1 cellular context compared by ENCODE assay signal in the genomic region with DNA sequence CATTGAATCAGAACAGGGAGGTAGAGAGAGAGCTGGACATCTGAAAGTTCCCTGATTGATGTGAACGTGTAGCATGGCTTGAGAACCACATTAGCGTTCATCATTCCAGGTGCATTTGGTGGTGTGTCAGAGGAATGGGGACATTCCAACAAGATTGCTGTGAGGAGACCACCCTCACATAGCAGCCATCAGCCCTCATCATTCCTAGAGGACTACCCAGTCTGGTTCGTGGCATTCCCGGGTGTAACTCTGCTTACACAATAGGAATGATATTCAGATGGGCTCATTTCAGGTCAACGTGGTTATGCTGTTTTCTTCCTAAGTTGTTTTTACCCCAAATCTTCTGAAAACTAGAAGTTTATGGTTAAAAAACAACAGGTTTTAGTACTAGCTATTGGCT.
TF ChIP-seq lines count a peak whose summit lies in the region.

No MANE protein-coding gene starts in this region.

TF ChIP-seq in HepG2, 621 proteins besides CTCF, POLR2A, EP300 and RAD21 (continued from another document):
- TF ChIP-seq, protein P1, sequence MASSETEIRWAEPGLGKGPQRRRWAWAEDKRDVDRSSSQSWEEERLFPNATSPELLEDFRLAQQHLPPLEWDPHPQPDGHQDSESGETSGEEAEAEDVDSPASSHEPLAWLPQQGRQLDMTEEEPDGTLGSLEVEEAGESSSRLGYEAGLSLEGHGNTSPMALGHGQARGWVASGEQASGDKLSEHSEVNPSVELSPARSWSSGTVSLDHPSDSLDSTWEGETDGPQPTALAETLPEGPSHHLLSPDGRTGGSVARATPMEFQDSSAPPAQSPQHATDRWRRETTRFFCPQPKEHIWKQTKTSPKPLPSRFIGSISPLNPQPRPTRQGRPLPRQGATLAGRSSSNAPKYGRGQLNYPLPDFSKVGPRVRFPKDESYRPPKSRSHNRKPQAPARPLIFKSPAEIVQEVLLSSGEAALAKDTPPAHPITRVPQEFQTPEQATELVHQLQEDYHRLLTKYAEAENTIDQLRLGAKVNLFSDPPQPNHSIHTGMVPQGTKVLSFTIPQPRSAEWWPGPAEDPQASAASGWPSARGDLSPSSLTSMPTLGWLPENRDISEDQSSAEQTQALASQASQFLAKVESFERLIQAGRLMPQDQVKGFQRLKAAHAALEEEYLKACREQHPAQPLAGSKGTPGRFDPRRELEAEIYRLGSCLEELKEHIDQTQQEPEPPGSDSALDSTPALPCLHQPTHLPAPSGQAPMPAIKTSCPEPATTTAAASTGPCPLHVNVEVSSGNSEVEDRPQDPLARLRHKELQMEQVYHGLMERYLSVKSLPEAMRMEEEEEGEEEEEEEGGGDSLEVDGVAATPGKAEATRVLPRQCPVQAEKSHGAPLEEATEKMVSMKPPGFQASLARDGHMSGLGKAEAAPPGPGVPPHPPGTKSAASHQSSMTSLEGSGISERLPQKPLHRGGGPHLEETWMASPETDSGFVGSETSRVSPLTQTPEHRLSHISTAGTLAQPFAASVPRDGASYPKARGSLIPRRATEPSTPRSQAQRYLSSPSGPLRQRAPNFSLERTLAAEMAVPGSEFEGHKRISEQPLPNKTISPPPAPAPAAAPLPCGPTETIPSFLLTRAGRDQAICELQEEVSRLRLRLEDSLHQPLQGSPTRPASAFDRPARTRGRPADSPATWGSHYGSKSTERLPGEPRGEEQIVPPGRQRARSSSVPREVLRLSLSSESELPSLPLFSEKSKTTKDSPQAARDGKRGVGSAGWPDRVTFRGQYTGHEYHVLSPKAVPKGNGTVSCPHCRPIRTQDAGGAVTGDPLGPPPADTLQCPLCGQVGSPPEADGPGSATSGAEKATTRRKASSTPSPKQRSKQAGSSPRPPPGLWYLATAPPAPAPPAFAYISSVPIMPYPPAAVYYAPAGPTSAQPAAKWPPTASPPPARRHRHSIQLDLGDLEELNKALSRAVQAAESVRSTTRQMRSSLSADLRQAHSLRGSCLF (CRISPR knock-in tag; IDR thresholded peaks at IDR 0.05; ENCODE audit: borderline replicate concordance), result no peak
- TF ChIP-seq, protein P2, sequence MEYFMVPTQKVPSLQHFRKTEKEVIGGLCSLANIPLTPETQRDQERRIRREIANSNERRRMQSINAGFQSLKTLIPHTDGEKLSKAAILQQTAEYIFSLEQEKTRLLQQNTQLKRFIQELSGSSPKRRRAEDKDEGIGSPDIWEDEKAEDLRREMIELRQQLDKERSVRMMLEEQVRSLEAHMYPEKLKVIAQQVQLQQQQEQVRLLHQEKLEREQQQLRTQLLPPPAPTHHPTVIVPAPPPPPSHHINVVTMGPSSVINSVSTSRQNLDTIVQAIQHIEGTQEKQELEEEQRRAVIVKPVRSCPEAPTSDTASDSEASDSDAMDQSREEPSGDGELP (IDR thresholded peaks at IDR 0.05; ENCODE audit: borderline replicate concordance, low read depth), result no peak
- TF ChIP-seq, protein P3, sequence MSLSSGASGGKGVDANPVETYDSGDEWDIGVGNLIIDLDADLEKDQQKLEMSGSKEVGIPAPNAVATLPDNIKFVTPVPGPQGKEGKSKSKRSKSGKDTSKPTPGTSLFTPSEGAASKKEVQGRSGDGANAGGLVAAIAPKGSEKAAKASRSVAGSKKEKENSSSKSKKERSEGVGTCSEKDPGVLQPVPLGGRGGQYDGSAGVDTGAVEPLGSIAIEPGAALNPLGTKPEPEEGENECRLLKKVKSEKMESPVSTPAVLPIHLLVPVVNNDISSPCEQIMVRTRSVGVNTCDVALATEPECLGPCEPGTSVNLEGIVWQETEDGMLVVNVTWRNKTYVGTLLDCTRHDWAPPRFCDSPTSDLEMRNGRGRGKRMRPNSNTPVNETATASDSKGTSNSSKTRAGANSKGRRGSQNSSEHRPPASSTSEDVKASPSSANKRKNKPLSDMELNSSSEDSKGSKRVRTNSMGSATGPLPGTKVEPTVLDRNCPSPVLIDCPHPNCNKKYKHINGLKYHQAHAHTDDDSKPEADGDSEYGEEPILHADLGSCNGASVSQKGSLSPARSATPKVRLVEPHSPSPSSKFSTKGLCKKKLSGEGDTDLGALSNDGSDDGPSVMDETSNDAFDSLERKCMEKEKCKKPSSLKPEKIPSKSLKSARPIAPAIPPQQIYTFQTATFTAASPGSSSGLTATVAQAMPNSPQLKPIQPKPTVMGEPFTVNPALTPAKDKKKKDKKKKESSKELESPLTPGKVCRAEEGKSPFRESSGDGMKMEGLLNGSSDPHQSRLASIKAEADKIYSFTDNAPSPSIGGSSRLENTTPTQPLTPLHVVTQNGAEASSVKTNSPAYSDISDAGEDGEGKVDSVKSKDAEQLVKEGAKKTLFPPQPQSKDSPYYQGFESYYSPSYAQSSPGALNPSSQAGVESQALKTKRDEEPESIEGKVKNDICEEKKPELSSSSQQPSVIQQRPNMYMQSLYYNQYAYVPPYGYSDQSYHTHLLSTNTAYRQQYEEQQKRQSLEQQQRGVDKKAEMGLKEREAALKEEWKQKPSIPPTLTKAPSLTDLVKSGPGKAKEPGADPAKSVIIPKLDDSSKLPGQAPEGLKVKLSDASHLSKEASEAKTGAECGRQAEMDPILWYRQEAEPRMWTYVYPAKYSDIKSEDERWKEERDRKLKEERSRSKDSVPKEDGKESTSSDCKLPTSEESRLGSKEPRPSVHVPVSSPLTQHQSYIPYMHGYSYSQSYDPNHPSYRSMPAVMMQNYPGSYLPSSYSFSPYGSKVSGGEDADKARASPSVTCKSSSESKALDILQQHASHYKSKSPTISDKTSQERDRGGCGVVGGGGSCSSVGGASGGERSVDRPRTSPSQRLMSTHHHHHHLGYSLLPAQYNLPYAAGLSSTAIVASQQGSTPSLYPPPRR (CRISPR knock-in tag; IDR thresholded peaks at IDR 0.05; ENCODE audit: borderline replicate concordance), result no peak
- no peak for TF ChIP-seq ZSCAN29 (CRISPR knock-in tag; conservative IDR thresholded peaks at IDR 0.05)
- no peak for TF ChIP-seq NONO (IDR thresholded peaks at IDR 0.05)
- no peak for TF ChIP-seq NONO (CRISPR knock-in tag; conservative IDR thresholded peaks at IDR 0.05)
- no peak for TF ChIP-seq IKZF4 (CRISPR knock-in tag; IDR thresholded peaks at IDR 0.05; ENCODE audit: borderline replicate concordance, low read depth, not compliant biosample characterization)
- no peak for TF ChIP-seq MTA3 (CRISPR knock-in tag; IDR thresholded peaks at IDR 0.05)
- no peak for TF ChIP-seq HHEX (CRISPR knock-in tag; IDR thresholded peaks at IDR 0.05)
- TF ChIP-seq NR3C1 (CRISPR knock-in tag; IDR thresholded peaks at IDR 0.05), result no peak
- no peak for TF ChIP-seq HDAC6 (IDR thresholded peaks at IDR 0.05; ENCODE audit: low read depth, low read length)
- TF ChIP-seq, protein P4, sequence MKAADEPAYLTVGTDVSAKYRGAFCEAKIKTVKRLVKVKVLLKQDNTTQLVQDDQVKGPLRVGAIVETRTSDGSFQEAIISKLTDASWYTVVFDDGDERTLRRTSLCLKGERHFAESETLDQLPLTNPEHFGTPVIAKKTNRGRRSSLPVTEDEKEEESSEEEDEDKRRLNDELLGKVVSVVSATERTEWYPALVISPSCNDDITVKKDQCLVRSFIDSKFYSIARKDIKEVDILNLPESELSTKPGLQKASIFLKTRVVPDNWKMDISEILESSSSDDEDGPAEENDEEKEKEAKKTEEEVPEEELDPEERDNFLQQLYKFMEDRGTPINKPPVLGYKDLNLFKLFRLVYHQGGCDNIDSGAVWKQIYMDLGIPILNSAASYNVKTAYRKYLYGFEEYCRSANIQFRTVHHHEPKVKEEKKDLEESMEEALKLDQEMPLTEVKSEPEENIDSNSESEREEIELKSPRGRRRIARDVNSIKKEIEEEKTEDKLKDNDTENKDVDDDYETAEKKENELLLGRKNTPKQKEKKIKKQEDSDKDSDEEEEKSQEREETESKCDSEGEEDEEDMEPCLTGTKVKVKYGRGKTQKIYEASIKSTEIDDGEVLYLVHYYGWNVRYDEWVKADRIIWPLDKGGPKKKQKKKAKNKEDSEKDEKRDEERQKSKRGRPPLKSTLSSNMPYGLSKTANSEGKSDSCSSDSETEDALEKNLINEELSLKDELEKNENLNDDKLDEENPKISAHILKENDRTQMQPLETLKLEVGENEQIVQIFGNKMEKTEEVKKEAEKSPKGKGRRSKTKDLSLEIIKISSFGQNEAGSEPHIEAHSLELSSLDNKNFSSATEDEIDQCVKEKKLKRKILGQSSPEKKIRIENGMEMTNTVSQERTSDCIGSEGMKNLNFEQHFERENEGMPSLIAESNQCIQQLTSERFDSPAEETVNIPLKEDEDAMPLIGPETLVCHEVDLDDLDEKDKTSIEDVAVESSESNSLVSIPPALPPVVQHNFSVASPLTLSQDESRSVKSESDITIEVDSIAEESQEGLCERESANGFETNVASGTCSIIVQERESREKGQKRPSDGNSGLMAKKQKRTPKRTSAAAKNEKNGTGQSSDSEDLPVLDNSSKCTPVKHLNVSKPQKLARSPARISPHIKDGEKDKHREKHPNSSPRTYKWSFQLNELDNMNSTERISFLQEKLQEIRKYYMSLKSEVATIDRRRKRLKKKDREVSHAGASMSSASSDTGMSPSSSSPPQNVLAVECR (CRISPR knock-in tag; IDR thresholded peaks at IDR 0.05; ENCODE audit: borderline replicate concordance), result no peak
- TF ChIP-seq, protein P5, sequence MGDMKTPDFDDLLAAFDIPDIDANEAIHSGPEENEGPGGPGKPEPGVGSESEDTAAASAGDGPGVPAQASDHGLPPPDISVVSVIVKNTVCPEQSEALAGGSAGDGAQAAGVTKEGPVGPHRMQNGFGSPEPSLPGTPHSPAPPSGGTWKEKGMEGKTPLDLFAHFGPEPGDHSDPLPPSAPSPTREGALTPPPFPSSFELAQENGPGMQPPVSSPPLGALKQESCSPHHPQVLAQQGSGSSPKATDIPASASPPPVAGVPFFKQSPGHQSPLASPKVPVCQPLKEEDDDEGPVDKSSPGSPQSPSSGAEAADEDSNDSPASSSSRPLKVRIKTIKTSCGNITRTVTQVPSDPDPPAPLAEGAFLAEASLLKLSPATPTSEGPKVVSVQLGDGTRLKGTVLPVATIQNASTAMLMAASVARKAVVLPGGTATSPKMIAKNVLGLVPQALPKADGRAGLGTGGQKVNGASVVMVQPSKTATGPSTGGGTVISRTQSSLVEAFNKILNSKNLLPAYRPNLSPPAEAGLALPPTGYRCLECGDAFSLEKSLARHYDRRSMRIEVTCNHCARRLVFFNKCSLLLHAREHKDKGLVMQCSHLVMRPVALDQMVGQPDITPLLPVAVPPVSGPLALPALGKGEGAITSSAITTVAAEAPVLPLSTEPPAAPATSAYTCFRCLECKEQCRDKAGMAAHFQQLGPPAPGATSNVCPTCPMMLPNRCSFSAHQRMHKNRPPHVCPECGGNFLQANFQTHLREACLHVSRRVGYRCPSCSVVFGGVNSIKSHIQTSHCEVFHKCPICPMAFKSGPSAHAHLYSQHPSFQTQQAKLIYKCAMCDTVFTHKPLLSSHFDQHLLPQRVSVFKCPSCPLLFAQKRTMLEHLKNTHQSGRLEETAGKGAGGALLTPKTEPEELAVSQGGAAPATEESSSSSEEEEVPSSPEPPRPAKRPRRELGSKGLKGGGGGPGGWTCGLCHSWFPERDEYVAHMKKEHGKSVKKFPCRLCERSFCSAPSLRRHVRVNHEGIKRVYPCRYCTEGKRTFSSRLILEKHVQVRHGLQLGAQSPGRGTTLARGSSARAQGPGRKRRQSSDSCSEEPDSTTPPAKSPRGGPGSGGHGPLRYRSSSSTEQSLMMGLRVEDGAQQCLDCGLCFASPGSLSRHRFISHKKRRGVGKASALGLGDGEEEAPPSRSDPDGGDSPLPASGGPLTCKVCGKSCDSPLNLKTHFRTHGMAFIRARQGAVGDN (CRISPR knock-in tag; IDR thresholded peaks at IDR 0.05), result no peak
- TF ChIP-seq, protein P6, sequence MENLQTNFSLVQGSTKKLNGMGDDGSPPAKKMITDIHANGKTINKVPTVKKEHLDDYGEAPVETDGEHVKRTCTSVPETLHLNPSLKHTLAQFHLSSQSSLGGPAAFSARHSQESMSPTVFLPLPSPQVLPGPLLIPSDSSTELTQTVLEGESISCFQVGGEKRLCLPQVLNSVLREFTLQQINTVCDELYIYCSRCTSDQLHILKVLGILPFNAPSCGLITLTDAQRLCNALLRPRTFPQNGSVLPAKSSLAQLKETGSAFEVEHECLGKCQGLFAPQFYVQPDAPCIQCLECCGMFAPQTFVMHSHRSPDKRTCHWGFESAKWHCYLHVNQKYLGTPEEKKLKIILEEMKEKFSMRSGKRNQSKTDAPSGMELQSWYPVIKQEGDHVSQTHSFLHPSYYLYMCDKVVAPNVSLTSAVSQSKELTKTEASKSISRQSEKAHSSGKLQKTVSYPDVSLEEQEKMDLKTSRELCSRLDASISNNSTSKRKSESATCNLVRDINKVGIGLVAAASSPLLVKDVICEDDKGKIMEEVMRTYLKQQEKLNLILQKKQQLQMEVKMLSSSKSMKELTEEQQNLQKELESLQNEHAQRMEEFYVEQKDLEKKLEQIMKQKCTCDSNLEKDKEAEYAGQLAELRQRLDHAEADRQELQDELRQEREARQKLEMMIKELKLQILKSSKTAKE (CRISPR knock-in tag; IDR thresholded peaks at IDR 0.05; ENCODE audit: borderline replicate concordance), result no peak
TF ChIP-seq in HepG2: peak in this region for 0.
